Comparison of ENCODE assay signal across 13 cellular contexts in the genomic region with DNA sequence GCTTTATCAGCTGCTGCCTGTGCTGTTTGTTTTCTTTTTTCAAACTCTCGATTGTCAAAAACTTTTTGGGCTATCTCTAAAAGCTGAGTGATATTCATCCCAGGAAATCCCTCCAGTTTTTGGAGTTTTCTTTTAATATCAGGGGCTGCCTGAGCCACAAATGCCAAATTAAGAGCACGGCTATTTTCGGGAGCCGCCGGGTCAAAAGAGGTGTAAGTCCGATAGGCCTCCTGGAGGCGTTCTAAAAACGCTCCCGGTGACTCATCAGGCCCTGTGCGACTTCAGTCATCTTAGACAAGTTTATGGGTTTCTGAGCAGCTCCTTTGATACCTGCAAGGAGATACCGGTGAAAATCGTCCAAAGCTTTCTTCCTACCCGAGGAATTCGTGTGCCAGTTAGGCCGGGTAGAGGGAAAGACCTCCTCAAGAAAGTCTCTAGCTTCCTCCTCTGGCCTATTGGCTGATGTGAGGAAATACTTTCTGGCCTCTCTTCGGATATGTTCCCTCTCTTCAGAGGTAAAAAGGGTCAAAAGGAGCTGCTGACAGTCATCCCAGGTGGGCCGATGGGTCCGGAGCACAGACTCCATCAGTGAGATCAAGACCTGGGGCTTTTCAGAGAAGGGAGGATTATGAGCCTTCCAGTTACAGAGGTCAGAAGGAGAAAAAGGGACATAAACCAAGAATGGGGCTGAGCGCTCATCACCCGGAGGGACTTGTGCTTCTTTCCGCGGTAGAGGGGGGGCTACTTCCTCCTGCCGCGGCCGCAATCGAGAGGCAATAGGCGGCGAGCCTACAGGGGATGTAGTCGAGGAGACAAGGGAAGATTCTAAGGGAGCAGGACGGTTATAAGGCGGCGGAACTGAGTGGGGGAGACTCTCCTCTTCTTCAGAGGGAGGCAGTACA.
DNase-seq lines count a peak whose midpoint lies in the region; ATAC-seq, FAIRE-seq and TF ChIP-seq lines count a peak whose summit lies in the region.
"Had no signal": no experiment of that assay in that cellular context is flagged by ENCODE, and none has a peak within 500 bp of the region (broad histone marks: within the 10 kb centered on the region; RNA-seq: fewer than 3 reads in every experiment).

No MANE protein-coding gene starts in this region.

- DNase-seq in A549 (ENCODE audit: low read depth in 1 of 2, low spot score in 1 of 2) (no peak), HUDEP-2 (lab: John Stamatoyannopoulos, UW; ENCODE audit: unreplicated experiment in 76 of 76) (peak in 65 of 76 experiments; percentile 30 to 88 (median 63)), inferior parietal cortex (ENCODE audit: extremely low spot score) (peak; percentile 8), hippocampal formation (lab: John Stamatoyannopoulos, UW) (no peak)
- DNase-seq in activated CD4-positive, alpha-beta memory T cell treated with anti-CD3 and anti-CD28 coated beads, Interleukin-2, amount 10 ng/mL, durations not matched to agents 7 days and 5 days = no peak
- no peak for DNase-seq in stimulated activated CD8-positive, alpha-beta memory T cell treated with anti-CD3 and anti-CD28 coated beads, Interleukin-4, amount 100 ng/mL, for 48 hours
- DNase-seq: activated gamma-delta T cell, BE2C, NCI-H2171 had no signal

- POLR2A ChIA-PET in A549 (lab: Yijun Ruan, JAX) = no interaction called here
- POLR2A ChIA-PET in activated CD4-positive, alpha-beta memory T cell treated with anti-CD3 and anti-CD28 coated beads, Interleukin-2, amount 10 ng/mL, durations not matched to agents 7 days and 5 days (lab: Charles Lee) = interaction anchor here (0.8 kb wide), 1 partner anchor 24 kb away, joined by 3 read pairs; no protein-coding TSS in a partner anchor

- peaks cover 92% of the 10 kb centered on the region for H3K27me3 Mint-ChIP-seq in activated CD4-positive, alpha-beta memory T cell treated with anti-CD3 and anti-CD28 coated beads, Interleukin-2, amount 10 ng/mL, durations not matched to agents 7 days and 5 days

- no peak for TF ChIP-seq EP300 in A549 (IDR thresholded peaks at IDR 0.05)

- H3K27ac ChIP-seq in A549 = no peak overlapping the region
- H3K27ac ChIP-seq: skin epidermis, VCaP had no signal

- no peak for TF ChIP-seq RAD21 in A549 (conservative IDR thresholded peaks at IDR 0.05 in 1 of 2, IDR thresholded peaks at IDR 0.05 in 1 of 2)

- peaks cover 19% of the 10 kb centered on the region for H3K36me3 Mint-ChIP-seq in activated CD4-positive, alpha-beta memory T cell treated with anti-CD3 and anti-CD28 coated beads, Interleukin-2, amount 10 ng/mL, durations not matched to agents 7 days and 5 days (ENCODE audit: low read depth)

- H3K27ac Mint-ChIP-seq in activated CD4-positive, alpha-beta memory T cell treated with anti-CD3 and anti-CD28 coated beads, Interleukin-2, amount 10 ng/mL, durations not matched to agents 7 days and 5 days = no peak overlapping the region

- 83% methylated on average over 32 of the region's 32 CpGs for WGBS in A549 (ENCODE audit: missing lambda C conversion rate)

- H3K4me3 ChIP-seq in A549 = no peak overlapping the region
- H3K4me3 ChIP-seq: skin epidermis had no signal

- H3K4me1 Mint-ChIP-seq in activated CD4-positive, alpha-beta memory T cell treated with anti-CD3 and anti-CD28 coated beads, Interleukin-2, amount 10 ng/mL, durations not matched to agents 7 days and 5 days = no peaks in the 10 kb centered on the region

- no peaks in the 10 kb centered on the region for H3K4me1 ChIP-seq in A549
- H3K4me1 ChIP-seq: BE2C had no signal

- no peak overlapping the region for H3K4me2 ChIP-seq in A549

- CTCF ChIA-PET in A549 (lab: Yijun Ruan, JAX) = interaction anchor here (0.6 to 1.7 kb wide), 2 partner anchors 22 to 96 kb away, joined by 3 to 4 read pairs; no protein-coding TSS in a partner anchor
- CTCF ChIA-PET in activated CD4-positive, alpha-beta memory T cell treated with anti-CD3 and anti-CD28 coated beads, Interleukin-2, amount 10 ng/mL, durations not matched to agents 7 days and 5 days (lab: Charles Lee) = no interaction called here

- TF ChIP-seq POLR2A in A549 (IDR thresholded peaks at IDR 0.05; ENCODE audit: low read length) = no peak

- FAIRE-seq in A549 (lab: Jason Lieb, UNC) = no peak

- no peak for ATAC-seq in A549
- ATAC-seq in HG03342 (IDR thresholded peaks at IDR 0.05; ENCODE audit: unreplicated experiment) = no peak
- ATAC-seq in GM18861 (IDR thresholded peaks at IDR 0.05; ENCODE audit: unreplicated experiment) = no peak

- no peaks in the 10 kb centered on the region for H3K9me3 ChIP-seq in A549
- H3K9me3 ChIP-seq: BE2C had no signal

- TF ChIP-seq CTCF in A549 (IDR thresholded peaks at IDR 0.05) = no peak

- H3K9me3 Mint-ChIP-seq in activated CD4-positive, alpha-beta memory T cell treated with anti-CD3 and anti-CD28 coated beads, Interleukin-2, amount 10 ng/mL, durations not matched to agents 7 days and 5 days = peaks cover 10% of the 10 kb centered on the region

- peak overlapping the region; percentile 15 for H3K4me3 Mint-ChIP-seq in activated CD4-positive, alpha-beta memory T cell treated with anti-CD3 and anti-CD28 coated beads, Interleukin-2, amount 10 ng/mL, durations not matched to agents 7 days and 5 days

TF ChIP-seq in A549, 52 proteins besides CTCF, POLR2A, EP300 and RAD21:
- TF ChIP-seq, protein P1, sequence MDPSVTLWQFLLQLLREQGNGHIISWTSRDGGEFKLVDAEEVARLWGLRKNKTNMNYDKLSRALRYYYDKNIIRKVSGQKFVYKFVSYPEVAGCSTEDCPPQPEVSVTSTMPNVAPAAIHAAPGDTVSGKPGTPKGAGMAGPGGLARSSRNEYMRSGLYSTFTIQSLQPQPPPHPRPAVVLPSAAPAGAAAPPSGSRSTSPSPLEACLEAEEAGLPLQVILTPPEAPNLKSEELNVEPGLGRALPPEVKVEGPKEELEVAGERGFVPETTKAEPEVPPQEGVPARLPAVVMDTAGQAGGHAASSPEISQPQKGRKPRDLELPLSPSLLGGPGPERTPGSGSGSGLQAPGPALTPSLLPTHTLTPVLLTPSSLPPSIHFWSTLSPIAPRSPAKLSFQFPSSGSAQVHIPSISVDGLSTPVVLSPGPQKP (IDR thresholded peaks at IDR 0.05; ENCODE audit: low read depth, low read length) = no peak
- no peak for TF ChIP-seq FOXS1 (CRISPR knock-in tag; IDR thresholded peaks at IDR 0.05)
- TF ChIP-seq FOSL2 (IDR thresholded peaks at IDR 0.05) = no peak
- peak; percentile 17; the same call in 1 of the 2 replicates for TF ChIP-seq FOSL2 (CRISPR knock-in tag; IDR thresholded peaks at IDR 0.05)
- TF ChIP-seq, protein P2, sequence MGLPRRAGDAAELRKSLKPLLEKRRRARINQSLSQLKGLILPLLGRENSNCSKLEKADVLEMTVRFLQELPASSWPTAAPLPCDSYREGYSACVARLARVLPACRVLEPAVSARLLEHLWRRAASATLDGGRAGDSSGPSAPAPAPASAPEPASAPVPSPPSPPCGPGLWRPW (IDR thresholded peaks at IDR 0.05) = no peak

Comparison
In these comparisons a context has a peak if more than half of its experiments do, and no peak if none do; other contexts are left out.
1. DNase-seq: peak in HUDEP-2 (65 of 76) and inferior parietal cortex (single experiment); none in A549 (0 of 2), activated CD4-positive, alpha-beta memory T cell treated with anti-CD3 and anti-CD28 coated beads, Interleukin-2, amount 10 ng/mL, durations not matched to agents 7 days and 5 days (single experiment), stimulated activated CD8-positive, alpha-beta memory T cell treated with anti-CD3 and anti-CD28 coated beads, Interleukin-4, amount 100 ng/mL, for 48 hours (single experiment) and hippocampal formation (0 of 2).